12 cellular contexts compared by ENCODE assay signal in the genomic region with DNA sequence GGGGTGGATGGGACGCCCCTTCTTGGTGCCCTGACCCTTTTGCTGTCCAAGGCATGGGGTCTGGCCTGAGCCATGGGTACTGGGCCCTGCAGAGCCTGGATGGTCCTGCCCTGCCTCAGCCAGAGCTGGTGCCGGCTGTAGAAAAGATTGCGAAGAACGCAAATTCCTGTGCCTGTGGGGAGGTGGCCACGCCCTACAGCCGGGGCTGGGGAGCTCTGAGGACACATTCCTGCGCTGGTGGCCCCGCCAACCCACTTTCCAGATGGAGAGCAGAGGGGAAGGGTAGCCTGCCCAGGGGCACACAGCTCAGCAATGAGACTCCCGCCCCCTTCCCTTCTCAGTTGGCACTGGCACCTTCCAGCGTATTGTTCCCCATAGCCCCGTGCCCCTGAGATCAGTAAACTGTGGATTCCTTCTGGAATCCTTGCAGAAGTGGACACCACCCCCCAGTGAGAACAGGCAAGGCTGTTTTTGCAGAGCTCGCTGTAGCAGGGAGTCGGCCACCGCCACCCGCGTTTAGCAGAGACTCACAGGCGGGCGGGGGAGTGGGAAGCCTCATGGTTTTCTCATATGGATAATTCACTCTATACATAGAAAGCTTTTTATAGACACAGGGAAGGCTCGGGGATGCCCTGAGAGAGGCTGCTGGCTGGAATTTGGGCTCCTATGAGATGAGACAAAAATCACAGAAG. TPM values are rescaled to one million over a fixed set of nuclear protein-coding genes. Genes with fewer than 3 reads are reported as not detected.
DNase-seq lines count a peak whose midpoint lies in the region; ATAC-seq and TF ChIP-seq lines count a peak whose summit lies in the region.
"Had no signal": no experiment of that assay in that cellular context is flagged by ENCODE, and none has a peak within 500 bp of the region (broad histone marks: within the 10 kb centered on the region; RNA-seq: fewer than 3 reads in every experiment).

No MANE protein-coding gene starts in this region.

- H3K27ac Mint-ChIP-seq in endodermal cell = no peak overlapping the region
- H3K27ac Mint-ChIP-seq in naive thymus-derived CD8-positive, alpha-beta T cell = peak overlapping the region in 8 of 10 donors; percentile 32 to 81 (median 68)

- H3K4me3 ChIP-seq in cardiac muscle cell = no peak overlapping the region
- H3K4me3 ChIP-seq in endodermal cell (ENCODE audit: low read length) = no peak overlapping the region
- no peak overlapping the region for H3K4me3 ChIP-seq in upper lobe of right lung
- H3K4me3 ChIP-seq: Peyer's patch had no signal

- no peak overlapping the region for H3K4me3 Mint-ChIP-seq in endodermal cell
- H3K4me3 Mint-ChIP-seq in naive thymus-derived CD8-positive, alpha-beta T cell = peak overlapping the region in 1 of 10 donors; percentile 14

- H3K4me1 Mint-ChIP-seq in endodermal cell = peaks cover 12% of the 10 kb centered on the region
- H3K4me1 Mint-ChIP-seq in naive thymus-derived CD8-positive, alpha-beta T cell = peaks cover 17 to 35% (median 30%) of the 10 kb centered on the region in 4 donors

- POLR2A ChIA-PET in naive thymus-derived CD8-positive, alpha-beta T cell (lab: Charles Lee) = interaction anchor here (1.0 to 2.1 kb wide), 4 partner anchors 10 to 24 kb away, joined by 3 to 6 read pairs (median 4); no protein-coding TSS in a partner anchor

- H3K4me1 ChIP-seq in cardiac muscle cell (ENCODE audit: low read depth) (peaks cover 19% of the 10 kb centered on the region), endodermal cell (ENCODE audit: control insufficient read depth, insufficient read depth, low read length) (peaks cover 5% of the 10 kb centered on the region), upper lobe of right lung (peaks cover 47% of the 10 kb centered on the region)

- DNase-seq in cardiac muscle cell (ENCODE audit: low read depth in 1 of 2, low spot score in 1 of 2) (peak in 1 of 2 donors; percentile 27), Right ventricle myocardium superior (no peak), endodermal cell (peak; percentile 60), upper lobe of right lung (no peak)
- DNase-seq in naive thymus-derived CD8-positive, alpha-beta T cell = no peak
- DNase-seq: activated T-cell treated with anti-CD3 and anti-CD28 coated beads, Interleukin-2, amount 50 U/mL, for 1 hour; mammary epithelial cell; NCI-H2171; Peyer's patch had no signal

- no peaks in the 10 kb centered on the region for H3K36me3 ChIP-seq in cardiac muscle cell
- peaks cover 13% of the 10 kb centered on the region for H3K36me3 ChIP-seq in endodermal cell (ENCODE audit: control insufficient read depth, insufficient read depth, low read length)
- peaks cover 17% of the 10 kb centered on the region for H3K36me3 ChIP-seq in upper lobe of right lung

- peaks cover 20% of the 10 kb centered on the region for H3K36me3 Mint-ChIP-seq in endodermal cell (ENCODE audit: low read depth)
- peaks cover 0 to 8% (median 0%) of the 10 kb centered on the region in 3 donors for H3K36me3 Mint-ChIP-seq in naive thymus-derived CD8-positive, alpha-beta T cell

- no peaks in the 10 kb centered on the region for H3K9me3 Mint-ChIP-seq in endodermal cell
- no peaks in the 10 kb centered on the region for H3K9me3 Mint-ChIP-seq in naive thymus-derived CD8-positive, alpha-beta T cell

- H3K27me3 ChIP-seq in cardiac muscle cell = no peaks in the 10 kb centered on the region
- H3K27me3 ChIP-seq in endodermal cell (ENCODE audit: control insufficient read depth, insufficient read depth, low read length, poor library complexity, severe bottlenecking) = no peaks in the 10 kb centered on the region
- no peaks in the 10 kb centered on the region for H3K27me3 ChIP-seq in upper lobe of right lung
- H3K27me3 ChIP-seq: Peyer's patch had no signal

- 86 to 92% methylated on average over 7 to 19 of the region's 19 CpGs for WGBS in endodermal cell (ENCODE audit: insufficient coverage in 1 of 2, insufficient read length in 1 of 2), 2 experiments

- intact Hi-C loops in Right ventricle myocardium superior (cut with DNase I) (no loop called here), upper lobe of right lung (cut with DNase I) (no loop called here)

- H3K9me3 ChIP-seq in cardiac muscle cell (ENCODE audit: low read depth) (no peaks in the 10 kb centered on the region), endodermal cell (ENCODE audit: control insufficient read depth, low read length) (no peaks in the 10 kb centered on the region), upper lobe of right lung (no peaks in the 10 kb centered on the region)
- H3K9me3 ChIP-seq: Peyer's patch had no signal

- no peak for ATAC-seq in Right ventricle myocardium superior (ENCODE audit: poor library complexity)
- no peak for ATAC-seq in naive thymus-derived CD8-positive, alpha-beta T cell
- peak; percentile 52 for ATAC-seq in upper lobe of right lung
- no peak for ATAC-seq in HG03280 (IDR thresholded peaks at IDR 0.05; ENCODE audit: unreplicated experiment)
- ATAC-seq in HG03025 (IDR thresholded peaks at IDR 0.05; ENCODE audit: low FRiP score, unreplicated experiment) = no peak
- ATAC-seq in HG03097 (IDR thresholded peaks at IDR 0.05; ENCODE audit: low FRiP score, unreplicated experiment) = no peak

- H3K9ac ChIP-seq in endodermal cell (ENCODE audit: extremely low read depth, low read length, poor library complexity, severe bottlenecking) = no peak overlapping the region

- H3K27ac ChIP-seq in cardiac muscle cell (peak overlapping the region; percentile 18), endodermal cell (ENCODE audit: low read depth, low read length) (no peak overlapping the region), upper lobe of right lung (no peak overlapping the region)

- TF ChIP-seq CTCF in cardiac muscle cell (IDR thresholded peaks at IDR 0.05; ENCODE audit: low read depth, low read length) (no peak), endodermal cell (conservative IDR thresholded peaks at IDR 0.05) (no peak), upper lobe of right lung (IDR thresholded peaks at IDR 0.05) (no peak)

- no peaks in the 10 kb centered on the region for H3K27me3 Mint-ChIP-seq in endodermal cell (ENCODE audit: insufficient read depth)
- H3K27me3 Mint-ChIP-seq in naive thymus-derived CD8-positive, alpha-beta T cell = no peaks in the 10 kb centered on the region

RNA-seq across cellular contexts. Expression of a gene that starts 8.6 kb away (rescaled TPM):
- total RNA-seq in cardiac muscle cell (36.5 and 62.4 TPM in 2 replicates), Right ventricle myocardium superior (28.3 TPM), endodermal cell (100 to 1,000 TPM in 1 of 2 donors, 10 to 100 TPM in 1; 99.7 to 114 TPM), upper lobe of right lung (117 TPM)
- polyA plus RNA-seq in cardiac muscle cell = 14.1 and 14.5 TPM in 2 replicates
- 35.2 TPM for polyA plus RNA-seq in endodermal cell (2013, experiment 1 of 2)
- 35.8 TPM for polyA plus RNA-seq in endodermal cell (2013, experiment 2 of 2)
- 100 to 1,000 TPM; 114 to 121 TPM for total RNA-seq in naive thymus-derived CD8-positive, alpha-beta T cell
- 1 to 10 TPM; 1.8 to 7.6 (median 5.1) TPM for polyA plus RNA-seq in naive thymus-derived CD8-positive, alpha-beta T cell

RNA-seq across cellular contexts. Expression of a gene that starts 26.0 kb away (rescaled TPM):
- total RNA-seq in cardiac muscle cell (53.8 and 63.8 TPM in 2 replicates), Right ventricle myocardium superior (215 TPM), endodermal cell (10 to 100 TPM; 15.8 to 31.0 TPM), upper lobe of right lung (5.5 TPM)
- 53.4 and 73.3 TPM in 2 replicates for polyA plus RNA-seq in cardiac muscle cell
- 16.1 TPM for polyA plus RNA-seq in endodermal cell (2013, experiment 1 of 2)
- 14.1 TPM for polyA plus RNA-seq in endodermal cell (2013, experiment 2 of 2)
- total RNA-seq in naive thymus-derived CD8-positive, alpha-beta T cell = 1 to 10 TPM; 5.1 to 5.5 TPM
- polyA plus RNA-seq in naive thymus-derived CD8-positive, alpha-beta T cell = 1 to 10 TPM in 2 of 3 donors, under 1 TPM in 1; 0.61 to 3.1 (median 1.4) TPM

RNA-seq across cellular contexts. Expression of a gene that starts 54.9 kb away (rescaled TPM):
- total RNA-seq in cardiac muscle cell (217 and 278 TPM in 2 replicates), Right ventricle myocardium superior (60.7 TPM), endodermal cell (10 to 100 TPM; 82.5 to 87.3 TPM), upper lobe of right lung (66.1 TPM)
- 124 and 145 TPM in 2 replicates for polyA plus RNA-seq in cardiac muscle cell
- 89.7 TPM for polyA plus RNA-seq in endodermal cell (2013, experiment 1 of 2)
- 92.2 TPM for polyA plus RNA-seq in endodermal cell (2013, experiment 2 of 2)
- 10 to 100 TPM; 75.4 to 82.5 TPM for total RNA-seq in naive thymus-derived CD8-positive, alpha-beta T cell
- 100 to 1,000 TPM; 248 to 297 (median 283) TPM for polyA plus RNA-seq in naive thymus-derived CD8-positive, alpha-beta T cell
